Comparison of ENCODE assay signal across 11 cellular contexts in genomic region chr5:123700624-123701023, GRCh38.
A peak's percentile ranks its signal among the peaks of the same experiment; 100 is the strongest.
DNase-seq lines count a peak whose midpoint lies in the region; ATAC-seq and TF ChIP-seq lines count a peak whose summit lies in the region.
"Had no signal": no experiment of that assay in that cellular context is flagged by ENCODE, and none has a peak within 500 bp of the region (broad histone marks: within the 10 kb centered on the region; RNA-seq: fewer than 3 reads in every experiment).

No MANE protein-coding gene starts in this region.

- H3K27ac ChIP-seq in gastroesophageal sphincter, result peak overlapping the region; percentile 72 to 82 (median 78)

- peaks cover 3 to 30% (median 4%) of the 10 kb centered on the region in 3 donors for H3K4me1 ChIP-seq in gastroesophageal sphincter
- no peaks in the 10 kb centered on the region for H3K4me1 ChIP-seq in HAP-1

- H3K36me3 ChIP-seq in gastroesophageal sphincter (no peaks in the 10 kb centered on the region), HAP-1 (replicated peaks) (no peaks in the 10 kb centered on the region)

- DNase-seq in ELF-1 (ENCODE audit: low read depth, low spot score), result peak; percentile 18
- DNase-seq in SW480 (ENCODE audit: low spot score), result peak; percentile 13
- no peak for DNase-seq in sciatic nerve (ENCODE audit: low spot score)
- no peak for DNase-seq in activated T-cell treated with anti-CD3 and anti-CD28 coated beads for 4 hours
- DNase-seq in HAP-1 (ENCODE audit: low spot score in 2 of 2), result no peak
- no peak for DNase-seq in putamen (ENCODE audit: low spot score)
- DNase-seq: caudate nucleus, substantia nigra had no signal

- TF ChIP-seq POLR2A in gastroesophageal sphincter (IDR thresholded peaks at IDR 0.05), result no peak

- H3K4me3 ChIP-seq in gastroesophageal sphincter (no peak overlapping the region), HAP-1 (no peak overlapping the region)

- H3K9me3 ChIP-seq in gastroesophageal sphincter (peaks cover 0 to 3% (median 0%) of the 10 kb centered on the region in 3 donors), HAP-1 (no peaks in the 10 kb centered on the region)

- WGBS in gastroesophageal sphincter (ENCODE audit: low coverage in 1 of 2), 2 donors, result 0 to 10% methylated on average over 2 to 4 of the region's 4 CpGs

- in situ Hi-C loops in HAP-1 (cut with MboI; ENCODE audit: low sequenced_read_pairs), result no loop called here

- H3K27me3 ChIP-seq in gastroesophageal sphincter (no peaks in the 10 kb centered on the region), HAP-1 (ENCODE audit: low read depth) (no peaks in the 10 kb centered on the region)

- ATAC-seq in gastroesophageal sphincter (peak; percentile 89), sciatic nerve (peak; percentile 93), GM18870 (IDR thresholded peaks at IDR 0.05; ENCODE audit: unreplicated experiment) (no peak)
- ATAC-seq: WTC11 had no signal

- no peak for TF ChIP-seq EP300 in gastroesophageal sphincter (IDR thresholded peaks at IDR 0.05)

- TF ChIP-seq CTCF in gastroesophageal sphincter (IDR thresholded peaks at IDR 0.05), result no peak

- intact Hi-C loops in sciatic nerve (cut with DNase I), result no loop called here

Comparison
In these comparisons a context has a peak if more than half of its experiments do, and no peak if none do; other contexts are left out.
1. DNase-seq: peak in ELF-1 (single experiment) and SW480 (single experiment); none in sciatic nerve (single experiment), activated T-cell treated with anti-CD3 and anti-CD28 coated beads for 4 hours (single experiment), HAP-1 (0 of 2) and putamen (single experiment).